In genomic region chr15:96340348-96340610, GRCh38 we compare ENCODE assay signal across 7 cellular contexts. TPM values are rescaled to one million over a fixed set of nuclear protein-coding genes. Genes with fewer than 3 reads are reported as not detected.
A peak's percentile ranks its signal among the peaks of the same experiment; 100 is the strongest.
DNase-seq lines count a peak whose midpoint lies in the region; ATAC-seq, FAIRE-seq and TF ChIP-seq lines count a peak whose summit lies in the region.

No MANE protein-coding gene starts in this region.

- H3K27ac ChIP-seq in HUES6 (ENCODE audit: low read depth, low read length) (no peak overlapping the region), body of pancreas (peak overlapping the region; percentile 61 to 95 (median 91)), subcutaneous abdominal adipose tissue (ENCODE audit: low read depth, low read length) (peak overlapping the region; percentile 90)

- H3K4me1 ChIP-seq in HUES6 (ENCODE audit: control insufficient read depth, insufficient read depth, low read length) = peaks cover 73% of the 10 kb centered on the region
- H3K4me1 ChIP-seq in body of pancreas = peaks cover 46% of the 10 kb centered on the region
- H3K4me1 ChIP-seq in subcutaneous abdominal adipose tissue (ENCODE audit: control insufficient read depth in 5 of 5, insufficient read depth in 5 of 5, low read length in 5 of 5) = peaks cover 6 to 72% (median 67%) of the 10 kb centered on the region in 5 donors

- ATAC-seq in body of pancreas = no peak
- ATAC-seq in stimulated activated naive CD8-positive, alpha-beta T cell treated with anti-CD3 and anti-CD28 coated beads, Interleukin-15, amount 100 ng/mL, for 72 hours = no peak

- no peaks in the 10 kb centered on the region for H3K9me3 ChIP-seq in HUES6 (ENCODE audit: control insufficient read depth, insufficient read depth, low read depth, low read length)
- no peaks in the 10 kb centered on the region for H3K9me3 ChIP-seq in body of pancreas
- no peaks in the 10 kb centered on the region for H3K9me3 ChIP-seq in subcutaneous abdominal adipose tissue (ENCODE audit: control insufficient read depth in 5 of 5, low read length in 5 of 5)

- H3K9me3 Mint-ChIP-seq in stimulated activated naive CD8-positive, alpha-beta T cell treated with anti-CD3 and anti-CD28 coated beads, Interleukin-15, amount 100 ng/mL, for 72 hours = peaks cover 0 to 7% of the 10 kb centered on the region in 2 donors

- H3K36me3 ChIP-seq in HUES6 (ENCODE audit: control insufficient read depth, insufficient read depth, low read length) (no peaks in the 10 kb centered on the region), body of pancreas (replicated peaks in 1 of 2; ENCODE audit: insufficient read depth in 1 of 2, low read depth in 2 of 2) (no peaks in the 10 kb centered on the region), kidney epithelial cell (ENCODE audit: control insufficient read depth, insufficient read depth, low read length) (no peaks in the 10 kb centered on the region), subcutaneous abdominal adipose tissue (ENCODE audit: control insufficient read depth in 5 of 5, insufficient read depth in 5 of 5, low read length in 5 of 5) (peaks cover 0 to 9% (median 0%) of the 10 kb centered on the region in 5 donors)

- no peak for TF ChIP-seq CTCF in body of pancreas (IDR thresholded peaks at IDR 0.05)
- TF ChIP-seq CTCF in kidney epithelial cell (IDR thresholded peaks at IDR 0.05; ENCODE audit: insufficient read depth, low read length, poor library complexity, severe bottlenecking) = no peak
- TF ChIP-seq CTCF in D721Med (IDR thresholded peaks at IDR 0.05; ENCODE audit: insufficient read depth, missing control alignments) = no peak

- peaks cover 6% of the 10 kb centered on the region for H3K4me1 Mint-ChIP-seq in stimulated activated naive CD8-positive, alpha-beta T cell treated with anti-CD3 and anti-CD28 coated beads, Interleukin-15, amount 100 ng/mL, for 72 hours

- H3K27me3 ChIP-seq in HUES6 (ENCODE audit: control insufficient read depth, insufficient read depth, low read length) (peaks cover 97% of the 10 kb centered on the region), body of pancreas (no peaks in the 10 kb centered on the region), kidney epithelial cell (ENCODE audit: control insufficient read depth, insufficient read depth, low read length) (no peaks in the 10 kb centered on the region), subcutaneous abdominal adipose tissue (ENCODE audit: control insufficient read depth in 5 of 5, insufficient read depth in 4 of 5, low read length in 5 of 5) (peaks cover 0 to 9% (median 0%) of the 10 kb centered on the region in 5 donors)

- no peak for TF ChIP-seq POLR2A in body of pancreas (IDR thresholded peaks at IDR 0.05)

- FAIRE-seq in D721Med (lab: Jason Lieb, UNC) = no peak

- H3K9ac ChIP-seq in HUES6 (ENCODE audit: low read length) (no peak overlapping the region), subcutaneous abdominal adipose tissue (ENCODE audit: low read length in 5 of 5) (peak overlapping the region; percentile 45 to 82 (median 70))

- no peak for DNase-seq in body of pancreas
- DNase-seq in kidney epithelial cell (ENCODE audit: low read depth) = no peak
- no peak for DNase-seq in stimulated activated naive CD8-positive, alpha-beta T cell treated with anti-CD3 and anti-CD28 coated beads, Interleukin-15, amount 100 ng/mL, for 72 hours
- DNase-seq in D721Med (ENCODE audit: insufficient read length, low spot score) = no peak
- no peak for DNase-seq in NCI-H2196 treated with DMSO at 0.1 percent for 48 hours (lab: John Stamatoyannopoulos, UW; ENCODE audit: unreplicated experiment)

- H3K27me3 Mint-ChIP-seq in stimulated activated naive CD8-positive, alpha-beta T cell treated with anti-CD3 and anti-CD28 coated beads, Interleukin-15, amount 100 ng/mL, for 72 hours = peaks cover 99% of the 10 kb centered on the region

- no peak overlapping the region for H3K4me3 Mint-ChIP-seq in stimulated activated naive CD8-positive, alpha-beta T cell treated with anti-CD3 and anti-CD28 coated beads, Interleukin-15, amount 100 ng/mL, for 72 hours

- intact Hi-C loops in body of pancreas (cut with DNase I) = no loop called here

- H3K4me3 ChIP-seq in HUES6 (ENCODE audit: low read depth, low read length) = peak overlapping the region; percentile 71
- H3K4me3 ChIP-seq in body of pancreas = peak overlapping the region; percentile 72 to 77
- peak overlapping the region; percentile 69 for H3K4me3 ChIP-seq in kidney epithelial cell (ENCODE audit: low read depth, low read length)
- H3K4me3 ChIP-seq in subcutaneous abdominal adipose tissue (ENCODE audit: low read depth in 1 of 5, low read length in 5 of 5) = peak overlapping the region; percentile 79 to 96 (median 92)

- 1% methylated on average over 11 of the region's 11 CpGs for WGBS in body of pancreas, 2 donors

- no peak overlapping the region for H3K27ac Mint-ChIP-seq in stimulated activated naive CD8-positive, alpha-beta T cell treated with anti-CD3 and anti-CD28 coated beads, Interleukin-15, amount 100 ng/mL, for 72 hours

RNA-seq across cellular contexts. Expression of gene NR2F2, which starts 9.8 kb away (rescaled TPM):
- total RNA-seq in body of pancreas (10 to 100 TPM; 12.9 to 13.5 TPM), kidney epithelial cell (19.1 and 22.9 TPM in 2 replicates)
